In genomic region chr1:224203243-224204016, GRCh38 we compare ENCODE assay signal across 9 cellular contexts. TPM values are rescaled to one million over a fixed set of nuclear protein-coding genes. Genes with fewer than 3 reads are reported as not detected.
DNase-seq lines count a peak whose midpoint lies in the region; ATAC-seq and TF ChIP-seq lines count a peak whose summit lies in the region.
"Had no signal": no experiment of that assay in that cellular context is flagged by ENCODE, and none has a peak within 500 bp of the region (broad histone marks: within the 10 kb centered on the region; RNA-seq: fewer than 3 reads in every experiment).

No MANE protein-coding gene starts in this region.

- H3K4me3 Mint-ChIP-seq in naive thymus-derived CD4-positive, alpha-beta T cell: no peak overlapping the region

- CTCF ChIA-PET in BJ (lab: Yijun Ruan, JAX): interaction anchor here (0.6 to 1.5 kb wide), 2 partner anchors 11 to 161 kb away, joined by 3 read pairs; no protein-coding TSS in a partner anchor
- CTCF ChIA-PET in naive thymus-derived CD4-positive, alpha-beta T cell (lab: Charles Lee): no interaction called here

- H3K27ac ChIP-seq in colonic mucosa: no peak overlapping the region
- H3K27ac ChIP-seq in naive thymus-derived CD4-positive, alpha-beta T cell (ENCODE audit: low read depth, low read length): no peak overlapping the region
- H3K27ac ChIP-seq: thoracic aorta had no signal

- intact Hi-C loops in colonic mucosa (cut with DNase I): no loop called here
- intact Hi-C loops in naive thymus-derived CD4-positive, alpha-beta T cell (cut with micrococcal nuclease): no loop called here

- no peaks in the 10 kb centered on the region for H3K9me3 ChIP-seq in colonic mucosa
- no peaks in the 10 kb centered on the region for H3K9me3 ChIP-seq in naive thymus-derived CD4-positive, alpha-beta T cell (ENCODE audit: control insufficient read depth in 2 of 3, low read length in 3 of 3)
- H3K9me3 ChIP-seq: thoracic aorta had no signal

- ATAC-seq in GM21367 (IDR thresholded peaks at IDR 0.05; ENCODE audit: unreplicated experiment): peak; percentile 67
- ATAC-seq in naive thymus-derived CD4-positive, alpha-beta T cell: peak; percentile 50
- no peak for ATAC-seq in GM18517 (IDR thresholded peaks at IDR 0.05; ENCODE audit: unreplicated experiment)
- ATAC-seq in esophagus mucosa: no peak

- H3K27me3 Mint-ChIP-seq in naive thymus-derived CD4-positive, alpha-beta T cell: no peaks in the 10 kb centered on the region

- H3K27me3 ChIP-seq in BJ (ENCODE audit: control insufficient read depth, insufficient read depth, low read length) (no peaks in the 10 kb centered on the region), colonic mucosa (no peaks in the 10 kb centered on the region)
- H3K27me3 ChIP-seq in naive thymus-derived CD4-positive, alpha-beta T cell (ENCODE audit: control insufficient read depth in 2 of 2, insufficient read depth in 2 of 2, low read length in 2 of 2): no peaks in the 10 kb centered on the region

- DNase-seq in BJ (ENCODE audit: low read depth): peak; percentile 56
- DNase-seq in LHCN-M2 (ENCODE audit: low read depth): peak; percentile 64
- DNase-seq in colonic mucosa: peak; percentile 26
- no peak for DNase-seq in naive thymus-derived CD4-positive, alpha-beta T cell
- no peak for DNase-seq in stimulated activated CD4-positive, alpha-beta T cell treated with anti-CD3 and anti-CD28 coated beads, Interleukin-4, amount 100 ng/mL, for 4 hours

- peak overlapping the region in 1 of 9 donors; percentile 21 for H3K27ac Mint-ChIP-seq in naive thymus-derived CD4-positive, alpha-beta T cell

- peaks cover 8 to 16% (median 12%) of the 10 kb centered on the region in 7 donors for H3K4me1 Mint-ChIP-seq in naive thymus-derived CD4-positive, alpha-beta T cell

- H3K4me1 ChIP-seq in colonic mucosa: no peaks in the 10 kb centered on the region
- no peaks in the 10 kb centered on the region for H3K4me1 ChIP-seq in naive thymus-derived CD4-positive, alpha-beta T cell (ENCODE audit: control insufficient read depth in 2 of 2, insufficient read depth in 2 of 2, low read length in 2 of 2)

- no peaks in the 10 kb centered on the region for H3K9me3 Mint-ChIP-seq in naive thymus-derived CD4-positive, alpha-beta T cell

- POLR2A ChIA-PET in BJ (lab: Charles Lee): interaction anchor here (0.6 kb wide), 1 partner anchor 53 kb away, joined by 4 read pairs; no protein-coding TSS in a partner anchor
- POLR2A ChIA-PET in naive thymus-derived CD4-positive, alpha-beta T cell (lab: Charles Lee): no interaction called here

- peaks cover 0 to 3% (median 0%) of the 10 kb centered on the region in 5 donors for H3K36me3 Mint-ChIP-seq in naive thymus-derived CD4-positive, alpha-beta T cell

- H3K9ac ChIP-seq in colonic mucosa (ENCODE audit: low read depth in 2 of 2, low read length in 2 of 2): no peak overlapping the region

- no peak for TF ChIP-seq CTCF in BJ (IDR thresholded peaks at IDR 0.05; ENCODE audit: insufficient read depth, low read depth, low read length)
- TF ChIP-seq CTCF in colonic mucosa (IDR thresholded peaks at IDR 0.05): no peak

- no peaks in the 10 kb centered on the region for H3K36me3 ChIP-seq in BJ (ENCODE audit: control insufficient read depth, insufficient read depth, low read length)
- no peaks in the 10 kb centered on the region for H3K36me3 ChIP-seq in colonic mucosa
- H3K36me3 ChIP-seq in naive thymus-derived CD4-positive, alpha-beta T cell (ENCODE audit: control insufficient read depth in 2 of 3, insufficient read depth in 3 of 3, low read length in 3 of 3): no peaks in the 10 kb centered on the region
- H3K36me3 ChIP-seq: thoracic aorta had no signal

- no peak overlapping the region for H3K4me3 ChIP-seq in BJ (ENCODE audit: low read depth, low read length)
- no peak overlapping the region for H3K4me3 ChIP-seq in colonic mucosa
- H3K4me3 ChIP-seq in naive thymus-derived CD4-positive, alpha-beta T cell (ENCODE audit: low read length): no peak overlapping the region
- H3K4me3 ChIP-seq: thoracic aorta had no signal

RNA-seq across cellular contexts. Expression of gene DEGS1, which starts 20.4 kb away (rescaled TPM):
- 77.2 and 152 TPM in 2 replicates for polyA plus RNA-seq in BJ (2011; rRNA removed)
- polyA minus RNA-seq in BJ (2011; rRNA and poly(A)+ RNA removed): 36.5 and 41.0 TPM in 2 replicates
- total RNA-seq in LHCN-M2 (2014; rRNA removed) (149 and 155 TPM in 2 replicates), colonic mucosa (10 to 100 TPM; 13.3 to 36.8 TPM), esophagus mucosa (31.3 TPM)
- polyA plus RNA-seq in LHCN-M2 (2012): 64.5 TPM
- total RNA-seq in naive thymus-derived CD4-positive, alpha-beta T cell: 10 to 100 TPM; 35.4 to 86.0 (median 38.3) TPM
- polyA plus RNA-seq in naive thymus-derived CD4-positive, alpha-beta T cell: 10 to 100 TPM; 63.2 to 79.6 TPM

Comparison
In these comparisons a context has a peak if more than half of its experiments do, and no peak if none do; other contexts are left out.
1. DNase-seq: peak in BJ (single experiment), LHCN-M2 (single experiment) and colonic mucosa (single experiment); none in naive thymus-derived CD4-positive, alpha-beta T cell (0 of 9) and stimulated activated CD4-positive, alpha-beta T cell treated with anti-CD3 and anti-CD28 coated beads, Interleukin-4, amount 100 ng/mL, for 4 hours (0 of 2).
2. ATAC-seq: peak in GM21367 (single experiment) and naive thymus-derived CD4-positive, alpha-beta T cell (single experiment); none in GM18517 (single experiment) and esophagus mucosa (single experiment).